8 cellular contexts compared by ENCODE assay signal in genomic region chr1:87325982-87326738, GRCh38.
DNase-seq lines count a peak whose midpoint lies in the region; ATAC-seq lines count a peak whose summit lies in the region.

No MANE protein-coding gene starts in this region.

- H3K9ac ChIP-seq in adipocyte (ENCODE audit: low read length): no peak overlapping the region

- no peak overlapping the region for H3K27ac Mint-ChIP-seq in stimulated activated naive CD8-positive, alpha-beta T cell treated with anti-CD3 and anti-CD28 coated beads, Interleukin-15, amount 100 ng/mL, for 72 hours

- H3K4me1 Mint-ChIP-seq in stimulated activated naive CD8-positive, alpha-beta T cell treated with anti-CD3 and anti-CD28 coated beads, Interleukin-15, amount 100 ng/mL, for 72 hours: peaks cover 20% of the 10 kb centered on the region

- H3K4me1 ChIP-seq in adipocyte (ENCODE audit: control insufficient read depth, insufficient read depth, low read length): peaks cover 8% of the 10 kb centered on the region

- no peaks in the 10 kb centered on the region for H3K27me3 Mint-ChIP-seq in stimulated activated naive CD8-positive, alpha-beta T cell treated with anti-CD3 and anti-CD28 coated beads, Interleukin-15, amount 100 ng/mL, for 72 hours

- no peak overlapping the region for H3K4me3 ChIP-seq in adipocyte (ENCODE audit: low read length)

- H3K9me3 ChIP-seq in adipocyte (ENCODE audit: control insufficient read depth, low read length): no peaks in the 10 kb centered on the region

- no peaks in the 10 kb centered on the region for H3K9me3 Mint-ChIP-seq in stimulated activated naive CD8-positive, alpha-beta T cell treated with anti-CD3 and anti-CD28 coated beads, Interleukin-15, amount 100 ng/mL, for 72 hours

- H3K27me3 ChIP-seq in adipocyte (replicated peaks; ENCODE audit: control insufficient read depth, insufficient read depth, low read length): no peaks in the 10 kb centered on the region

- H3K4me3 Mint-ChIP-seq in stimulated activated naive CD8-positive, alpha-beta T cell treated with anti-CD3 and anti-CD28 coated beads, Interleukin-15, amount 100 ng/mL, for 72 hours: no peak overlapping the region

- peak; percentile 23 for ATAC-seq in HG03575 (IDR thresholded peaks at IDR 0.05; ENCODE audit: extremely low read depth, insufficient number of reproducible peaks, low FRiP score, unreplicated experiment)
- no peak for ATAC-seq in stimulated activated naive CD8-positive, alpha-beta T cell treated with anti-CD3 and anti-CD28 coated beads, Interleukin-15, amount 100 ng/mL, for 72 hours
- ATAC-seq in GM18909 (IDR thresholded peaks at IDR 0.05; ENCODE audit: poor library complexity, unreplicated experiment): no peak
- ATAC-seq in HG03521 (IDR thresholded peaks at IDR 0.05; ENCODE audit: unreplicated experiment): no peak

- peak; percentile 83 for DNase-seq in DMS53 treated with DMSO at 0.1 percent for 48 hours (lab: John Stamatoyannopoulos, UW; ENCODE audit: unreplicated experiment)
- DNase-seq in NCI-H82 treated with DMSO at 0.1 percent for 48 hours (lab: John Stamatoyannopoulos, UW; ENCODE audit: unreplicated experiment): peak; percentile 39
- DNase-seq in adipocyte (ENCODE audit: low read depth): peak; percentile 83
- peak; percentile 88 for DNase-seq in inferior parietal cortex (ENCODE audit: extremely low spot score)
- DNase-seq in stimulated activated naive CD8-positive, alpha-beta T cell treated with anti-CD3 and anti-CD28 coated beads, Interleukin-15, amount 100 ng/mL, for 72 hours: peak; percentile 38 to 39

- no peaks in the 10 kb centered on the region for H3K36me3 ChIP-seq in adipocyte (ENCODE audit: control insufficient read depth, insufficient read depth, low read length, severe bottlenecking)
